ENCODE assay signal across 25 cellular contexts in the genomic region with DNA sequence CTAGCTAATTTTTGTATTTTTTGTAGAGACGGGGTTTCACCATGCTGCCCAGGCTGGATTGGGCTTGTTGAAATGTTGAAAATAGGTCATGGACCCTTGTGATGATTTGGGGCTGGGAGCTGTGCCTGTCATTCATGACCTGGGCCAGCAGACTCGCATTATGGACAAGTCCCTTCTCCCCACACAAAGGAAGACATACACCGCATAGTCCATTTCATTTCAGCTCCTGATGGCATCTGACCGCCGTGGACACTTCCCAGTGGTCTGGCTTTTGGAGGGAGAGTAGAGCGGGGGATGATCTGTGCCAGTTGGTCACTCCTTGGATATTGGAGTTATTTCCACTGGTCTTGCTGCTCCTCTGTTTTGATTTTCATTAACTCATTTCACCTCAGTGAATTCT. TPM values are rescaled to one million over a fixed set of nuclear protein-coding genes. Genes with fewer than 3 reads are reported as not detected.
DNase-seq lines count a peak whose midpoint lies in the region; ATAC-seq and TF ChIP-seq lines count a peak whose summit lies in the region.
"Had no signal": no experiment of that assay in that cellular context is flagged by ENCODE, and none has a peak within 500 bp of the region (broad histone marks: within the 10 kb centered on the region; RNA-seq: fewer than 3 reads in every experiment).

No MANE protein-coding gene starts in this region.

- H3K36me3 ChIP-seq in Caco-2 (ENCODE audit: control insufficient read depth, insufficient read depth, low read length): peaks cover 4% of the 10 kb centered on the region
- H3K36me3 ChIP-seq in RWPE2 (ENCODE audit: low read depth): peaks cover 55% of the 10 kb centered on the region

- POLR2A ChIA-PET in Caco-2 (lab: Charles Lee): interaction anchor here (0.7 kb wide), 1 partner anchor 49 kb away, joined by 6 read pairs; no protein-coding TSS in a partner anchor

- ATAC-seq in RWPE2 (ENCODE audit: low read depth) (no peak), sciatic nerve (no peak), HG03095 (IDR thresholded peaks at IDR 0.05; ENCODE audit: unreplicated experiment) (no peak), GM18909 (IDR thresholded peaks at IDR 0.05; ENCODE audit: poor library complexity, unreplicated experiment) (no peak)
- ATAC-seq: activated T-helper 17 cell treated with anti-CD3 and anti-CD28 coated beads, Interleukin-2, amount 50 U/mL, for 72 hours; mucosa of descending colon; natural killer cell treated with Interleukin-12 subunit alpha and Interleukin-12 subunit beta and Interleukin-15 and Interleukin-18, amount 100 ng/mL, for 72 hours; Panc1 had no signal

- intact Hi-C loops in Caco-2 (cut with micrococcal nuclease; ENCODE audit: unreplicated experiment): no loop called here
- intact Hi-C loops in sciatic nerve (cut with DNase I): no loop called here

- H3K4me1 ChIP-seq in Caco-2: peaks cover 40% of the 10 kb centered on the region
- peaks cover 31% of the 10 kb centered on the region for H3K4me1 ChIP-seq in RWPE2 (ENCODE audit: insufficient read depth, poor library complexity, severe bottlenecking)

- no peak overlapping the region for H3K4me3 Mint-ChIP-seq in Caco-2 (ENCODE audit: unreplicated experiment)
- H3K4me3 Mint-ChIP-seq: activated naive CD4-positive, alpha-beta T cell treated with anti-CD3 and anti-CD28 coated beads, Interleukin-2, amount 50 U/mL, for 24 hours; activated T-helper 17 cell treated with anti-CD3 and anti-CD28 coated beads, Interleukin-2, amount 50 U/mL, for 72 hours; IgD-negative memory B cell; natural killer cell treated with Interleukin-12 subunit alpha and Interleukin-12 subunit beta and Interleukin-15 and Interleukin-18, amount 100 ng/mL, for 72 hours; stimulated activated naive CD8-positive, alpha-beta T cell treated with anti-CD3 and anti-CD28 coated beads, Interleukin-15, Interleukin-2, amounts not matched to agents 100 ng/mL and 50 ng/mL, for 24 hours; T-helper 2 cell treated with Interferon-gamma antibody and Interleukin-4, amounts not matched to agents 5 μg/mL and 100 μg/mL, for 36 hours had no signal

- H3K27ac ChIP-seq in RWPE2 (ENCODE audit: poor library complexity, severe bottlenecking): no peak overlapping the region
- H3K27ac ChIP-seq: BLaER1, thoracic aorta had no signal

- no TSS peak for BruUV-seq in Caco-2 (replicated peaks; lab: Mats Ljungman, UMichigan)

- H3K4me3 ChIP-seq in Caco-2 (ENCODE audit: low read depth, low read length) (no peak overlapping the region), RWPE2 (ENCODE audit: severe bottlenecking) (no peak overlapping the region)
- H3K4me3 ChIP-seq: BLaER1, mucosa of descending colon, thoracic aorta had no signal

- no peak for TF ChIP-seq CTCF in Caco-2 (IDR thresholded peaks at IDR 0.05; ENCODE audit: insufficient read depth in 1 of 2, low read depth in 1 of 2, low read length in 1 of 2, severe bottlenecking in 1 of 2, unreplicated experiment in 1 of 2)
- no peak for TF ChIP-seq CTCF in RWPE2 (IDR thresholded peaks at IDR 0.05; ENCODE audit: poor library complexity, severe bottlenecking)

- peaks cover 53% of the 10 kb centered on the region for H3K4me1 Mint-ChIP-seq in Caco-2 (ENCODE audit: low read depth, unreplicated experiment)

- peak overlapping the region; percentile 74 for H3K27ac Mint-ChIP-seq in Caco-2 (ENCODE audit: unreplicated experiment)
- H3K27ac Mint-ChIP-seq: activated naive CD4-positive, alpha-beta T cell treated with anti-CD3 and anti-CD28 coated beads, Interleukin-2, amount 50 U/mL, for 24 hours; natural killer cell treated with Interleukin-12 subunit alpha and Interleukin-12 subunit beta and Interleukin-15 and Interleukin-18, amount 100 ng/mL, for 72 hours; stimulated activated naive CD8-positive, alpha-beta T cell treated with anti-CD3 and anti-CD28 coated beads, Interleukin-15, Interleukin-2, amounts not matched to agents 100 ng/mL and 50 ng/mL, for 24 hours; T-helper 2 cell treated with Interferon-gamma antibody and Interleukin-4, amounts not matched to agents 5 μg/mL and 100 μg/mL, for 36 hours had no signal

- no peaks in the 10 kb centered on the region for H3K27me3 ChIP-seq in Caco-2 (replicated peaks; ENCODE audit: control insufficient read depth, insufficient read depth, low read length)
- H3K27me3 ChIP-seq in RWPE2 (ENCODE audit: insufficient read depth, poor library complexity, severe bottlenecking): no peaks in the 10 kb centered on the region
- H3K27me3 ChIP-seq: BLaER1 had no signal

- DNase-seq in Caco-2 (no peak), RWPE2 (ENCODE audit: low spot score) (peak; percentile 7), islet precursor cell (peak; percentile 47), sciatic nerve (ENCODE audit: low spot score) (peak; percentile 35), hippocampal formation (lab: John Stamatoyannopoulos, UW) (no peak), NCI-H526 (lab: John Stamatoyannopoulos, UW) (no peak)
- DNase-seq: activated CD4-positive, alpha-beta T cell treated with anti-CD3 and anti-CD28 coated beads for 48 hours; amniotic stem cell; HCEC 1CT; NCI-H1436 treated with DMSO at 0.1 percent for 48 hours; NCI-H2107; NCI-H748 treated with DMSO at 0.1 percent for 48 hours; SIG-M5 had no signal

- CTCF ChIA-PET in Caco-2 (lab: Charles Lee): no interaction called here

- H3K27me3 Mint-ChIP-seq in Caco-2 (ENCODE audit: insufficient read depth, unreplicated experiment): no peaks in the 10 kb centered on the region
- H3K27me3 Mint-ChIP-seq: activated naive CD4-positive, alpha-beta T cell treated with anti-CD3 and anti-CD28 coated beads, Interleukin-2, amount 50 U/mL, for 24 hours; activated T-helper 17 cell treated with anti-CD3 and anti-CD28 coated beads, Interleukin-2, amount 50 U/mL, for 72 hours; IgD-negative memory B cell; natural killer cell treated with Interleukin-12 subunit alpha and Interleukin-12 subunit beta and Interleukin-15 and Interleukin-18, amount 100 ng/mL, for 72 hours; stimulated activated naive CD8-positive, alpha-beta T cell treated with anti-CD3 and anti-CD28 coated beads, Interleukin-15, Interleukin-2, amounts not matched to agents 100 ng/mL and 50 ng/mL, for 24 hours had no signal

- H3K9me3 ChIP-seq in Caco-2 (no peaks in the 10 kb centered on the region), RWPE2 (ENCODE audit: severe bottlenecking) (no peaks in the 10 kb centered on the region)
- H3K9me3 ChIP-seq: BLaER1, mucosa of descending colon, thoracic aorta had no signal

- peaks cover 75% of the 10 kb centered on the region for H3K36me3 Mint-ChIP-seq in Caco-2 (ENCODE audit: insufficient read depth, unreplicated experiment)
- H3K36me3 Mint-ChIP-seq: natural killer cell treated with Interleukin-12 subunit alpha and Interleukin-12 subunit beta and Interleukin-15 and Interleukin-18, amount 100 ng/mL, for 72 hours had no signal

- no peaks in the 10 kb centered on the region for H3K9me3 Mint-ChIP-seq in Caco-2 (ENCODE audit: unreplicated experiment)
- H3K9me3 Mint-ChIP-seq: activated naive CD4-positive, alpha-beta T cell treated with anti-CD3 and anti-CD28 coated beads, Interleukin-2, amount 50 U/mL, for 24 hours; activated T-helper 17 cell treated with anti-CD3 and anti-CD28 coated beads, Interleukin-2, amount 50 U/mL, for 72 hours; IgD-negative memory B cell; natural killer cell treated with Interleukin-12 subunit alpha and Interleukin-12 subunit beta and Interleukin-15 and Interleukin-18, amount 100 ng/mL, for 72 hours; stimulated activated naive CD8-positive, alpha-beta T cell treated with anti-CD3 and anti-CD28 coated beads, Interleukin-15, Interleukin-2, amounts not matched to agents 100 ng/mL and 50 ng/mL, for 24 hours; T-helper 2 cell treated with Interferon-gamma antibody and Interleukin-4, amounts not matched to agents 5 μg/mL and 100 μg/mL, for 36 hours had no signal

RNA-seq across cellular contexts. Expression of gene MPRIP, which starts 34.8 kb away (rescaled TPM):
- total RNA-seq in Caco-2 (2022) (284 and 311 TPM in 2 replicates), sciatic nerve (500 TPM)

Comparison
In these comparisons a context has a peak if more than half of its experiments do, and no peak if none do; other contexts are left out.
1. DNase-seq: peak in RWPE2 (single experiment), islet precursor cell (single experiment) and sciatic nerve (single experiment); none in Caco-2 (0 of 2), hippocampal formation (0 of 2) and NCI-H526 (0 of 2).